In the genomic region with DNA sequence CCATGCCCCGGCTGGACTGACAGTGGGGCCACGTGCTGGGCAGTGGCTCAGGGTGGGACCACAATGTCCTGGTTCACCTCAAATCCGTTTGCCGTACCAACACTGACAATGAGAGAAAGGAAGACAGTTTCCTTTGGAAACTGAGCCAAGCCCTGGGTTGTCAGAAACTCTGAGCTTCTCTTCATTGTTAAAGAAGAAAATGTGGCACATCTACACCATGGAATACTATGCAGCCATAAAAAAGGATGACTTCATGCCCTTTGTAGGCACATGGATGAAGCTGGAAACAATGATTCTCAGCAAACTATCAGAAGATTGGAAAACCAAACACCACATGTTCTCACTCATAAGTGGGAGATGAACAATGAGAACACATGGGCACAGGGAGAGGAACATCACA, we compare ENCODE assay signal across 5 cellular contexts. TPM values are rescaled to one million over a fixed set of nuclear protein-coding genes. Genes with fewer than 3 reads are reported as not detected.
"Had no signal": no experiment of that assay in that cellular context is flagged by ENCODE, and none has a peak within 500 bp of the region (broad histone marks: within the 10 kb centered on the region; RNA-seq: fewer than 3 reads in every experiment).

No MANE protein-coding gene starts in this region.

RNA-seq across cellular contexts. Expression of gene RFPL4A, which starts 2.1 kb away (rescaled TPM):
- total RNA-seq: HepG2, HT-29, IMR-90 had no signal
- polyA plus RNA-seq: HepG2, IgD-negative memory B cell had no signal

RNA-seq across cellular contexts. Expression of gene RFPL4AL1, which starts 12.1 kb away (rescaled TPM):
- total RNA-seq: HepG2, HT-29, HT1080, IMR-90 had no signal
- polyA plus RNA-seq: HepG2, IgD-negative memory B cell, IMR-90 had no signal

RNA-seq across cellular contexts. Expression of gene NLRP9, which starts 18.6 kb away (rescaled TPM):
- total RNA-seq: HepG2, HT-29, HT1080, IMR-90 had no signal
- polyA plus RNA-seq: HepG2, IgD-negative memory B cell, IMR-90 had no signal
